Comparison of ENCODE assay signal across 8 cellular contexts in the genomic region with DNA sequence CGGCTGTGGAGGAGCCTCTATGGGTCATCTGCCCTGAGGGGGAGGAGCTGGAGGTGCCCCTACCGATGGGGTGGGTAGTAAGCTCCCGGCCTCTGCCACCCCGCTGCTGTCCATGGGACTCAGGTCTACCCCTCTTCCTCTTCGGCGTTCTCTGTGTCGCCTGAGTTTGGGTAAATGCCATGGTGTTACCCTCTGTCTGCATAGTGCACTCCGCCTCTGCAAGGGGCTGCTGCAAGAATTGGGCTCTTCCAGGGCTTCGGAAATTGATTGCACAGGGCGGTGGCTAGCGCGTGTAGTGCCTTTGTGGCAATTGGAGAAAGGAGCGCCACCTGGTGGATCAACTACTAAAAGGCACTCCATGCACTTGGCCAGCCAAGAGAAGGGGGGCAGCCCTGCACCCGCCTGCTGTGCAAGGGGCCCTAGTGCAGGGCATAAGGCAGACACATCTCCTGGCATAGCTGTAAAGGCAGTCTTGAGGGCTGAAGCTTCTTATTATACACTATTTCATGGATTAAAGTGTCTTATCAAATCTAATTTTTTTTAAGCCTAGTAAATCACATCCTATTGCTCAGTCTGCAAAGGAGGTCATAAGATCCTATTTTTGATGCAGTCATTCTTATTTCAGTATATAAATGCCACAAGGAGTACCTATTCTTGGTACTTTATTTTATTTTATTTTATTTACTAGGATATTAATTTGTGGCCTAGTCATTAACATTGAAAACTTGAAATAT.
DNase-seq lines count a peak whose midpoint lies in the region; ATAC-seq and TF ChIP-seq lines count a peak whose summit lies in the region.

No MANE protein-coding gene starts in this region.

- H3K9me3 ChIP-seq in H9 (ENCODE audit: control insufficient read depth, low read depth, low read length) (no peaks in the 10 kb centered on the region), SJCRH30 (replicated peaks) (no peaks in the 10 kb centered on the region), prostate gland (no peaks in the 10 kb centered on the region), uterus (no peaks in the 10 kb centered on the region)

- no peak overlapping the region for H4K91ac ChIP-seq in H9 (ENCODE audit: insufficient read length, low read depth, low read length)

- no peak overlapping the region for H3K27ac Mint-ChIP-seq in H9

- no peak overlapping the region for H3K14ac ChIP-seq in H9 (ENCODE audit: insufficient read depth, low read length)

- no peaks in the 10 kb centered on the region for H3K36me3 Mint-ChIP-seq in H9 (ENCODE audit: insufficient read depth in 1 of 3, low read depth in 3 of 3)

- no peak overlapping the region for H3T11ph ChIP-seq in H9 (ENCODE audit: low read length)

- no peak overlapping the region for H3K56ac ChIP-seq in H9 (ENCODE audit: insufficient read length, low read depth, low read length)

- H3K4me1 ChIP-seq in H9 (ENCODE audit: insufficient read depth, low read length): no peaks in the 10 kb centered on the region
- peaks cover 7% of the 10 kb centered on the region for H3K4me1 ChIP-seq in SJCRH30
- no peaks in the 10 kb centered on the region for H3K4me1 ChIP-seq in prostate gland (replicated peaks)
- no peaks in the 10 kb centered on the region for H3K4me1 ChIP-seq in uterus

- no peak overlapping the region for H2BK15ac ChIP-seq in H9 (ENCODE audit: low read depth, low read length)

- no peaks in the 10 kb centered on the region for H3K36me3 ChIP-seq in SJCRH30
- H3K36me3 ChIP-seq in prostate gland: no peaks in the 10 kb centered on the region
- H3K36me3 ChIP-seq in uterus: no peaks in the 10 kb centered on the region

- H3K4me1 Mint-ChIP-seq in H9: peaks cover 20 to 21% of the 10 kb centered on the region in 2 experiments

- WGBS in H9 (ENCODE audit: extremely low coverage, insufficient read length, low lambda C conversion rate): no CpG with 5 or more reads among the region's 14 CpGs
- 38% methylated on average over 14 of the region's 14 CpGs for WGBS in prostate gland

- no peak overlapping the region for H4K5ac ChIP-seq in H9 (ENCODE audit: insufficient read length, low read depth, low read length)

- no peak overlapping the region for H2BK120ac ChIP-seq in H9 (ENCODE audit: low read depth, low read length, poor library complexity, severe bottlenecking)

- H3K79me2 ChIP-seq in H9 (ENCODE audit: insufficient read depth, low read length): no peaks in the 10 kb centered on the region

- intact Hi-C loops in Right ventricle myocardium superior (cut with DNase I) (loop anchor here (10.0 kb wide), 1 partner anchor 599 kb away; no protein-coding TSS in a partner anchor), prostate gland (cut with DNase I) (no loop called here), uterus (cut with DNase I; ENCODE audit: low total_unique reads) (no loop called here)

- H3K9me3 Mint-ChIP-seq in H9: no peaks in the 10 kb centered on the region

- no peak overlapping the region for H3K23ac ChIP-seq in H9 (ENCODE audit: insufficient read length, low read depth, low read length)

- no peaks in the 10 kb centered on the region for H3K27me3 ChIP-seq in H9 (ENCODE audit: insufficient read depth, low read length)
- H3K27me3 ChIP-seq in SJCRH30: no peaks in the 10 kb centered on the region
- H3K27me3 ChIP-seq in prostate gland (replicated peaks; ENCODE audit: insufficient read depth): no peaks in the 10 kb centered on the region
- H3K27me3 ChIP-seq in uterus: no peaks in the 10 kb centered on the region

- H3K79me1 ChIP-seq in H9 (ENCODE audit: insufficient read depth, low read depth, low read length, poor library complexity, severe bottlenecking): no peaks in the 10 kb centered on the region

- H2BK12ac ChIP-seq in H9 (ENCODE audit: insufficient read length, low read depth, low read length): no peak overlapping the region

- ATAC-seq in Right ventricle myocardium superior (ENCODE audit: poor library complexity): peak; percentile 86

- H3K23me2 ChIP-seq in H9 (ENCODE audit: insufficient read length, low read depth, low read length, poor library complexity, severe bottlenecking): peaks cover 2% of the 10 kb centered on the region

- H3K27me3 Mint-ChIP-seq in H9 (ENCODE audit: low read depth): peaks cover 40% of the 10 kb centered on the region

- H3K4me3 Mint-ChIP-seq in H9: peak overlapping the region; percentile 47 to 53; a peak in 4 of 5 replicates

- H2BK5ac ChIP-seq in H9 (ENCODE audit: insufficient read length, low read length): no peak overlapping the region

- no peak overlapping the region for H2BK20ac ChIP-seq in H9 (ENCODE audit: low read depth, low read length, poor library complexity, severe bottlenecking)

- TF ChIP-seq POLR2A in prostate gland (IDR thresholded peaks at IDR 0.05): no peak
- no peak for TF ChIP-seq POLR2A in uterus (IDR thresholded peaks at IDR 0.05)

- no peak overlapping the region for H3K4ac ChIP-seq in H9 (ENCODE audit: low read depth, low read length)

- H4K8ac ChIP-seq in H9 (replicated peaks; ENCODE audit: insufficient read length, low read depth, low read length): no peak overlapping the region

- peak overlapping the region; percentile 47 for H3K18ac ChIP-seq in H9 (ENCODE audit: insufficient read length, low read depth, low read length)

- H3K4me2 ChIP-seq in H9 (ENCODE audit: insufficient read depth, insufficient read length, low read length): peak overlapping the region; percentile 55

- TF ChIP-seq CTCF in GM10266 (IDR thresholded peaks at IDR 0.05; ENCODE audit: control insufficient read depth, insufficient read depth, low read depth, missing control alignments) (peak; percentile 83), H9 (conservative IDR thresholded peaks at IDR 0.05) (peak; percentile 95), prostate gland (IDR thresholded peaks at IDR 0.05) (peak; percentile 46 to 70 (median 66)), uterus (IDR thresholded peaks at IDR 0.05) (peak; percentile 50 to 84 (median 69))

- no peak overlapping the region for H2AK5ac ChIP-seq in H9 (ENCODE audit: insufficient read length, low read length)

- H4K20me1 ChIP-seq in H9 (ENCODE audit: control insufficient read depth, insufficient read depth, insufficient read length): no peaks in the 10 kb centered on the region

- H3K27ac ChIP-seq in H9 (ENCODE audit: insufficient read length, low read depth, low read length): no peak overlapping the region
- H3K27ac ChIP-seq in SJCRH30: no peak overlapping the region
- H3K27ac ChIP-seq in prostate gland: no peak overlapping the region
- H3K27ac ChIP-seq in uterus: no peak overlapping the region

- H3K9ac ChIP-seq in H9 (ENCODE audit: extremely low read depth, insufficient read length, low read length): no peak overlapping the region

- DNase-seq in GM10266 (ENCODE audit: extremely low spot score) (peak; percentile 62), H9 (peak; percentile 90), LHCN-M2 (ENCODE audit: low read depth) (peak; percentile 60), SJCRH30 (peak; percentile 83 to 89), Right ventricle myocardium superior (peak; percentile 73), prostate gland (ENCODE audit: low spot score) (peak; percentile 60), uterus (peak; percentile 67 to 72)
- DNase-seq in activated naive CD4-positive, alpha-beta T cell (lab: John Stamatoyannopoulos, UW): peak; percentile 20 to 62 (median 52)

- peak overlapping the region; percentile 63 for H2AFZ ChIP-seq in H9 (ENCODE audit: low read length)

- peak overlapping the region; percentile 3; the same call in 1 of the 2 replicates for H3K4me3 ChIP-seq in SJCRH30
- no peak overlapping the region for H3K4me3 ChIP-seq in prostate gland
- H3K4me3 ChIP-seq in uterus: no peak overlapping the region
